In the genomic region with DNA sequence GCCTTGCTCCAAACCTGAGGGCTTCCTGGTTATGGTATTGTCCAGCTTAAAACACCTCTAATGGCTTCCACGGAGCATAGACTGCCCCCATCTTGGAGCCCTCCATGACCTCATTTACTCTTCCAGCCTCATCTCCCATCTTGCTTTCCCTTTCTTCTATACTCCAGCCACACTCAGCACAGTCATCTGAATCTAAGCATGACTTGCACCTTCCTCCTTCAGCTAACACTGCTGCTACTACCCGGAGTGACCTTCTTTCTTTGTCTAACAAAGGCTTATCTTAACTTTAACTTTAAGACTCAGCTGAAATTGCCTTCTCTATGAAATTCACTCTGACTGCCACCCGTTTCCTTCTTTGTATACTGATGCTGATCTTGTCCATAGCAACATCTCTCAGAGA, we compare ENCODE assay signal across 24 cellular contexts.
"Had no signal": no experiment of that assay in that cellular context is flagged by ENCODE, and none has a peak within 500 bp of the region (broad histone marks: within the 10 kb centered on the region; RNA-seq: fewer than 3 reads in every experiment).

No MANE protein-coding gene starts in this region.

- H3K4me1 ChIP-seq: pancreas, psoas muscle, right lobe of liver, sigmoid colon, suprapubic skin, testis, tibial artery, upper lobe of right lung, uterus had no signal

- H3K4me3 ChIP-seq: pancreas, psoas muscle, right lobe of liver, sigmoid colon, suprapubic skin, testis, tibial artery, transverse colon, upper lobe of right lung, uterus had no signal

- DNase-seq: naive thymus-derived CD8-positive, alpha-beta T cell; nephron progenitor cell; nucleus accumbens; pancreas; psoas muscle; right cardiac atrium; right lobe of liver; sigmoid colon; small intestine; stimulated activated CD4-positive, alpha-beta T cell treated with anti-CD3 and anti-CD28 coated beads, Interleukin-15, amount 100 ng/mL, for 24 hours; stimulated activated CD4-positive, alpha-beta T cell treated with anti-CD3 and anti-CD28 coated beads, Interleukin-2, amount 100 ng/mL, for 48 hours; stimulated activated CD4-positive, alpha-beta T cell treated with anti-CD3 and anti-CD28 coated beads, Interleukin-4, amount 100 ng/mL, for 24 hours; stimulated activated naive B cell treated with anti-CD40 and anti-IgM and Interleukin-4, amounts not matched to agents 10 μg/mL and 1 μg/mL and 100 μg/mL, for 72 hours; stimulated activated naive CD4-positive, alpha-beta T cell treated with Interleukin-2 at 50 U/mL for 16 hours; substantia nigra; testis; tibial artery; transverse colon; upper lobe of right lung; uterus had no signal

- H3K9me3 ChIP-seq: neutrophil, pancreas, psoas muscle, right lobe of liver, sigmoid colon, suprapubic skin, testis, tibial artery, transverse colon, upper lobe of right lung, uterus had no signal

- H3K27ac ChIP-seq: neutrophil, pancreas, psoas muscle, right lobe of liver, sigmoid colon, suprapubic skin, testis, tibial artery, transverse colon, upper lobe of right lung, uterus had no signal

- H3K36me3 ChIP-seq: neutrophil, pancreas, right lobe of liver, sigmoid colon, suprapubic skin, tibial artery, transverse colon, upper lobe of right lung, uterus had no signal

- ATAC-seq: naive thymus-derived CD8-positive, alpha-beta T cell; natural killer cell treated with Interleukin-12 subunit alpha and Interleukin-12 subunit beta and Interleukin-15 and Interleukin-18, amount 100 ng/mL, for 72 hours; psoas muscle; right cardiac atrium; stimulated activated effector memory CD8-positive, alpha-beta T cell treated with anti-CD3 and anti-CD28 coated beads, Interleukin-12 subunit alpha, Interleukin-12 subunit beta, amount 100 ng/mL, for 72 hours; stimulated activated naive B cell treated with anti-CD40 and anti-IgM and Interleukin-4, amounts not matched to agents 10 μg/mL and 1 μg/mL and 100 μg/mL, for 72 hours; upper lobe of right lung had no signal

- H3K27me3 ChIP-seq: neutrophil, pancreas, right lobe of liver, sigmoid colon, suprapubic skin, testis, tibial artery, transverse colon, upper lobe of right lung, uterus had no signal
